Comparison of ENCODE assay signal across 21 cellular contexts in the genomic region with DNA sequence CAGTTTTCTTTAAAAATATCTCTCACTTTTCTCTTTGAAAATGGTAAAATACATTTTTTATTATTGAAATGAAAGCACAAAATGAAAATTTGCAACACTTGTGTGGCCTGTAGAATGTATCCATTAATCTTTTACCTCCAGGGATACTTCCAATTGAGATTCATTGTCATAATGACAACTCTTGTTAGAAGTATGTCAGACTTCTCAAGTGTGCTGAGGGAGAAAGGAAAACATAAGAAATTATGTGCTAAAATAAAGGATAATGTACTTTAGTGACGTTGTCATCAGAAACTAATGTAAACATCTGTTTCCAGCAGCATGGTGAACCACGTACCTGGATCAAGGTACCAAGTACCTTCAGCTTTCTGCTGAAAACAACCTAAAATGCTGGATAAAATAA. TPM values are rescaled to one million over a fixed set of nuclear protein-coding genes. Genes with fewer than 3 reads are reported as not detected.
DNase-seq lines count a peak whose midpoint lies in the region; ATAC-seq and TF ChIP-seq lines count a peak whose summit lies in the region.
"Had no signal": no experiment of that assay in that cellular context is flagged by ENCODE, and none has a peak within 500 bp of the region (broad histone marks: within the 10 kb centered on the region; RNA-seq: fewer than 3 reads in every experiment).

No MANE protein-coding gene starts in this region.

- intact Hi-C loops in CD8-positive, alpha-beta T cell (cut with DNase I, micrococcal nuclease), result no loop called here
- intact Hi-C loops in dorsolateral prefrontal cortex (cut with DNase I) (no loop called here), natural killer cell (cut with micrococcal nuclease) (no loop called here)

- H3K4me3 Mint-ChIP-seq in CD8-positive, alpha-beta T cell, result no peak overlapping the region
- H3K4me3 Mint-ChIP-seq in natural killer cell, result no peak overlapping the region
- H3K4me3 Mint-ChIP-seq: CD8-positive, alpha-beta memory T cell had no signal

- no peaks in the 10 kb centered on the region for H3K27me3 Mint-ChIP-seq in CD8-positive, alpha-beta T cell (ENCODE audit: low read depth)
- H3K27me3 Mint-ChIP-seq in natural killer cell (ENCODE audit: low read depth in 2 of 2), result no peaks in the 10 kb centered on the region
- H3K27me3 Mint-ChIP-seq: CD8-positive, alpha-beta memory T cell had no signal

- H3K4me3 ChIP-seq in CD8-positive, alpha-beta T cell (ENCODE audit: low read depth, low read length), result no peak overlapping the region
- H3K4me3 ChIP-seq in HUES64 (ENCODE audit: low read length) (no peak overlapping the region), dorsolateral prefrontal cortex (no peak overlapping the region)
- H3K4me3 ChIP-seq: BLaER1, Peyer's patch had no signal

- H3K4me1 ChIP-seq in CD8-positive, alpha-beta T cell (ENCODE audit: insufficient read depth, low read length), result peaks cover 18% of the 10 kb centered on the region
- H3K4me1 ChIP-seq in HUES64 (ENCODE audit: insufficient read depth, low read length), result peaks cover 23% of the 10 kb centered on the region

- no peaks in the 10 kb centered on the region for H3K36me3 ChIP-seq in CD8-positive, alpha-beta T cell (ENCODE audit: insufficient read depth, low read length)
- 0 out of 2 replicates have a peak, but pooled peaks cover 3% of the 10 kb centered on the region for H3K36me3 ChIP-seq in HUES64 (ENCODE audit: insufficient read depth, low read length)
- H3K36me3 ChIP-seq: Peyer's patch had no signal

- DNase-seq in CD8-positive, alpha-beta T cell, result no peak
- no peak for DNase-seq in dorsolateral prefrontal cortex
- no peak for DNase-seq in substantia nigra (lab: John Stamatoyannopoulos, UW)
- DNase-seq in activated gamma-delta T cell (lab: John Stamatoyannopoulos, UW), result no peak
- no peak for DNase-seq in NK-92 (lab: John Stamatoyannopoulos, UW; ENCODE audit: unreplicated experiment)
- DNase-seq in natural killer cell, result no peak
- DNase-seq: CD8-positive, alpha-beta memory T cell; DMS53; GDM1; GOT3; MM.1S; NCI-H1092; NCI-H1436 treated with DMSO at 0.1 percent for 48 hours; NCI-H1930; NCI-H524 treated with DMSO at 0.1 percent for 48 hours; NCI-H82; Peyer's patch had no signal

- peaks cover 6% of the 10 kb centered on the region for H3K36me3 Mint-ChIP-seq in CD8-positive, alpha-beta T cell
- H3K36me3 Mint-ChIP-seq in natural killer cell, result no peaks in the 10 kb centered on the region

- WGBS in HUES64, result 91% methylated on average over 2 of the region's 2 CpGs

- H3K9me3 ChIP-seq in CD8-positive, alpha-beta T cell (ENCODE audit: low read length), result no peaks in the 10 kb centered on the region
- no peaks in the 10 kb centered on the region for H3K9me3 ChIP-seq in HUES64 (ENCODE audit: insufficient read depth, low read depth, low read length)
- H3K9me3 ChIP-seq: Peyer's patch had no signal

- no peak overlapping the region for H3K27ac ChIP-seq in CD8-positive, alpha-beta T cell (ENCODE audit: low read depth, low read length)
- H3K27ac ChIP-seq in HUES64 (ENCODE audit: low read depth, low read length) (peak overlapping the region; percentile 32; the same call in 1 of the 2 replicates), dorsolateral prefrontal cortex (peak overlapping the region in 53 of 59 donors; percentile 3 to 98 (median 90)), substantia nigra (ENCODE audit: low read depth, low read length, poor library complexity, severe bottlenecking) (peak overlapping the region; percentile 73)
- H3K27ac ChIP-seq: BLaER1, Peyer's patch had no signal

- H3K27ac Mint-ChIP-seq in CD8-positive, alpha-beta T cell, result peak overlapping the region; percentile 3
- peak overlapping the region in 1 of 2 donors; percentile 44 for H3K27ac Mint-ChIP-seq in natural killer cell

- no peak for ATAC-seq in CD8-positive, alpha-beta T cell
- ATAC-seq in natural killer cell, result no peak
- ATAC-seq: HCT116, SK-N-SH treated with all-trans-retinoic acid at 6 μM for 48 hours had no signal

- CTCF ChIA-PET in CD8-positive, alpha-beta T cell (lab: Charles Lee), result no interaction called here

- H3K9me3 Mint-ChIP-seq in CD8-positive, alpha-beta T cell, result no peaks in the 10 kb centered on the region
- no peaks in the 10 kb centered on the region for H3K9me3 Mint-ChIP-seq in natural killer cell
- H3K9me3 Mint-ChIP-seq: CD8-positive, alpha-beta memory T cell had no signal

- H3K9ac ChIP-seq in HUES64 (ENCODE audit: low read depth, low read length), result no peak overlapping the region
- H3K9ac ChIP-seq: BLaER1 had no signal

- no peak for TF ChIP-seq CTCF in CD8-positive, alpha-beta T cell (IDR thresholded peaks at IDR 0.05)
- TF ChIP-seq CTCF in dorsolateral prefrontal cortex (IDR thresholded peaks at IDR 0.05 in 54 of 56, conservative IDR thresholded peaks at IDR 0.05 in 2 of 56; ENCODE audit: low read depth in 1 of 56, partially characterized antibody in 56 of 56), result no peak
- no peak for TF ChIP-seq CTCF in natural killer cell (IDR thresholded peaks at IDR 0.05)

- H3K27me3 ChIP-seq in CD8-positive, alpha-beta T cell (ENCODE audit: insufficient read depth, low read length), result no peaks in the 10 kb centered on the region
- H3K27me3 ChIP-seq in HUES64 (ENCODE audit: insufficient read depth, low read length) (no peaks in the 10 kb centered on the region), dorsolateral prefrontal cortex (no peaks in the 10 kb centered on the region)
- H3K27me3 ChIP-seq: BLaER1, Peyer's patch had no signal

- POLR2A ChIA-PET in CD8-positive, alpha-beta T cell (lab: Charles Lee), result no interaction called here

- peaks cover 59% of the 10 kb centered on the region for H3K4me1 Mint-ChIP-seq in CD8-positive, alpha-beta T cell (ENCODE audit: low read depth)
- peaks cover 52 to 54% of the 10 kb centered on the region in 2 donors for H3K4me1 Mint-ChIP-seq in natural killer cell

RNA-seq across cellular contexts. Expression of a gene that starts 19.7 kb away (rescaled TPM):
- 10 to 100 TPM; 32.0 to 36.6 TPM for total RNA-seq in CD8-positive, alpha-beta T cell
- 14.3 TPM for polyA plus RNA-seq in HUES64 (2013, experiment 1 of 2)
- 16.4 TPM for polyA plus RNA-seq in HUES64 (2013, experiment 2 of 2)
- total RNA-seq in dorsolateral prefrontal cortex, result 10 to 100 TPM; 18.9 to 82.0 (median 34.8) TPM
- 10 to 100 TPM; 58.6 to 71.6 (median 65.9) TPM for total RNA-seq in natural killer cell
